In the genomic region with DNA sequence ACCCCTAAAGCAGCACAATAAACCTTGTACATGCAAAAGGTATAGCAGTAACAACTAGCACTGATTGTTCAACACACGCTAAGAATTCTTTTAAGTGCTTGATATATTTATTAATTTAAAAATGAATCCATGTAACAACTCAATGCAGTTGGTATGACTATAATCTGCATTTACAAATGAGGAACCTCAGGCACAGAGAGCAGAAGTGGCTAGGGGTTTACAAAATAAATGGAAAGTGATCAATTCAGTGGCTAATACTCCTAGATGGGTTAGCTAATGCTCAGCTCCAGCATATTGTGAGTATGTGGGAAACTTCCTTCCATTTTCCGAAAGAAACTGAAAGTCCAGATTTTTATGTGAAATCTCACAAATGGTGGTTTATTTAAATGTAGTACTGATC, we compare ENCODE assay signal across 10 cellular contexts.
DNase-seq lines count a peak whose midpoint lies in the region; ATAC-seq lines count a peak whose summit lies in the region.
"Had no signal": no experiment of that assay in that cellular context is flagged by ENCODE, and none has a peak within 500 bp of the region (broad histone marks: within the 10 kb centered on the region; RNA-seq: fewer than 3 reads in every experiment).

No MANE protein-coding gene starts in this region.

- DNase-seq in activated T-cell treated with anti-CD3 and anti-CD28 coated beads, Interleukin-2, amount 50 U/mL, for 72 hours: no peak
- no peak for DNase-seq in activated T-cell treated with anti-CD3 and anti-CD28 coated beads, Interleukin-2, amount 50 U/mL, for 48 hours
- DNase-seq in SKM-1 (lab: John Stamatoyannopoulos, UW; ENCODE audit: unreplicated experiment): peak; percentile 32
- peak; percentile 9 for DNase-seq in pons (ENCODE audit: low spot score)
- no peak for DNase-seq in AG20443 (ENCODE audit: low spot score)
- DNase-seq in NCI-H2107 (lab: John Stamatoyannopoulos, UW): no peak
- DNase-seq in OCI-M2 (lab: John Stamatoyannopoulos, UW; ENCODE audit: unreplicated experiment): no peak
- DNase-seq: activated CD4-positive, CD25-positive, alpha-beta regulatory T cell; stimulated activated CD4-positive, alpha-beta T cell treated with anti-CD3 and anti-CD28 coated beads, Interleukin-4, amount 100 ng/mL, for 24 hours had no signal

- no peaks in the 10 kb centered on the region for H3K9me3 Mint-ChIP-seq in activated T-cell treated with anti-CD3 and anti-CD28 coated beads, Interleukin-2, amount 50 U/mL, for 72 hours

- peak overlapping the region; percentile 95 for H3K27ac Mint-ChIP-seq in activated T-cell treated with anti-CD3 and anti-CD28 coated beads, Interleukin-2, amount 50 U/mL, for 72 hours

- ATAC-seq in activated T-cell treated with anti-CD3 and anti-CD28 coated beads, Interleukin-2, amount 50 U/mL, for 72 hours (replicated peaks in 1 of 2): no peak
- peak; percentile 38 for ATAC-seq in HG02759 (IDR thresholded peaks at IDR 0.05; ENCODE audit: unreplicated experiment)

- H3K36me3 Mint-ChIP-seq in activated T-cell treated with anti-CD3 and anti-CD28 coated beads, Interleukin-2, amount 50 U/mL, for 72 hours (ENCODE audit: insufficient read depth in 2 of 2): peaks cover 4 to 7% of the 10 kb centered on the region in 2 donors

- H3K4me3 Mint-ChIP-seq in activated T-cell treated with anti-CD3 and anti-CD28 coated beads, Interleukin-2, amount 50 U/mL, for 72 hours: peak overlapping the region; percentile 64 to 85

- peaks cover 13% of the 10 kb centered on the region for H3K4me1 Mint-ChIP-seq in activated T-cell treated with anti-CD3 and anti-CD28 coated beads, Interleukin-2, amount 50 U/mL, for 72 hours (ENCODE audit: low read depth)

- H3K27me3 Mint-ChIP-seq in activated T-cell treated with anti-CD3 and anti-CD28 coated beads, Interleukin-2, amount 50 U/mL, for 72 hours (ENCODE audit: low read depth): no peaks in the 10 kb centered on the region

Comparison
In these comparisons a context has a peak if more than half of its experiments do, and no peak if none do; other contexts are left out.
1. DNase-seq: peak in SKM-1 (single experiment) and pons (single experiment); none in activated T-cell treated with anti-CD3 and anti-CD28 coated beads, Interleukin-2, amount 50 U/mL, for 72 hours (0 of 2), activated T-cell treated with anti-CD3 and anti-CD28 coated beads, Interleukin-2, amount 50 U/mL, for 48 hours (0 of 2), AG20443 (single experiment), NCI-H2107 (single experiment) and OCI-M2 (single experiment).